Comparison of ENCODE assay signal across 1 cellular context in the genomic region with DNA sequence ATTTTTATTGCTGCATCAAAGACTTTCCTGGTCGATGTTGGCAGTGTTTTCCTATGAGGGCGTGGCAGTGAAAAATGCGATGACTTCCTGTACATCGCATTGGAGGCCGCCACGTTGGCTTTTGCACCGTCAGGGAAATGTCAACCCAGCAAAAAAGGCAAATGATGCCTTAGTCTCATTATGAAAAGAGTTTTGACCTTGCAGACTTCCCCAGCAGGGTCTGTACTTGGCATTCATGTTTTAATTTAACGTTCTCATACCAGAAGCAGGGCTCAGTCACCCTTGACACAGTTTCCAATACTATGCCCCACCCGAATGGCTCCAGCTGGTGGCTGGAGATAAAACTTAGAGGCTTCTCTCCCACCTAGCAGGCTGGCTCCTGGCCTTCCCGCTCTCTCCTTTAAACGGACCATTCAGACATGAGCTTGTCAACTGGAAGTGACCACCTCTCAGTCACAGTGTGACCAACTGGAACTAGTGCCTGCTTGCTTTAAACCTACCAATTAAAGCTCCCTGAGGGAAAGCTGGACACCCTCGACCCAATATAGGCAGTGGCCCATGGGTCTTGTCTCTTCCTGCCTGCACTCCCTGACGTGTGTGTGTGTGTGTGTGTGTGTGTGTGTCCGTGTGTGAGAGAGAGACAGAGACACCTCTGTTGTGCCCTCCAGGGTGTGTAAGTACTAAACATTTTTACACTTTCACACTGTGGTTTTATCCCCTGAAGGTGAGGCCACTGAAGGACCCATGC.
TF ChIP-seq lines count a peak whose summit lies in the region.

No MANE protein-coding gene starts in this region.

TF ChIP-seq in K562, 482 proteins besides CTCF, POLR2A, EP300 and RAD21 (continued from another document and continues in another):
- TF ChIP-seq SRSF7 (optimal IDR thresholded peaks at IDR 0.05; ENCODE audit: low read depth, low read length) (no peak), ZNF143 (CRISPR knock-in tag; IDR thresholded peaks at IDR 0.05) (no peak), MYC (IDR thresholded peaks at IDR 0.05; ENCODE audit: low read depth, low read length) (peak; percentile 86), MYC (CRISPR knock-in tag; IDR thresholded peaks at IDR 0.05; ENCODE audit: borderline replicate concordance, low read depth) (no peak), HDAC2 (IDR thresholded peaks at IDR 0.05) (peak; percentile 68; the same call in 1 of the 2 replicates), ZNF444 (CRISPR knock-in tag; IDR thresholded peaks at IDR 0.05) (no peak), TCF3 (CRISPR knock-in tag; IDR thresholded peaks at IDR 0.05) (peak; percentile 97), ZNF140 (CRISPR knock-in tag; IDR thresholded peaks at IDR 0.05) (no peak), TBP (optimal IDR thresholded peaks at IDR 0.05; ENCODE audit: low read depth, low read length) (peak; percentile 81), HSF4 (CRISPR knock-in tag; IDR thresholded peaks at IDR 0.05; ENCODE audit: borderline replicate concordance) (no peak), MAFK (IDR thresholded peaks at IDR 0.05; ENCODE audit: low read length) (peak; percentile 62; the same call in 1 of the 2 replicates), KDM4B (IDR thresholded peaks at IDR 0.05; ENCODE audit: borderline replicate concordance in 2 of 2, low read depth in 1 of 2) (no peak), ELF4 (CRISPR knock-in tag; IDR thresholded peaks at IDR 0.05) (peak; percentile 21; the same call in 1 of the 2 replicates), KDM2B (CRISPR knock-in tag; IDR thresholded peaks at IDR 0.05) (0 out of 2 replicates have a peak, but pooled peaks have one; percentile 10), BRCA1 (IDR thresholded peaks at IDR 0.05) (no peak), BRCA1 (CRISPR knock-in tag; IDR thresholded peaks at IDR 0.05) (no peak), SOX6 (IDR thresholded peaks at IDR 0.05) (peak; percentile 87), ZNF197 (CRISPR knock-in tag; IDR thresholded peaks at IDR 0.05; ENCODE audit: low read depth) (peak; percentile 85), GABPB1 (CRISPR knock-in tag; IDR thresholded peaks at IDR 0.05) (no peak; the same call in 1 of the 2 replicates), ARID1B (IDR thresholded peaks at IDR 0.05) (peak; percentile 97), LARP7 (IDR thresholded peaks at IDR 0.05) (no peak), SLC30A9 (CRISPR knock-in tag; IDR thresholded peaks at IDR 0.05) (no peak), SP2 (IDR thresholded peaks at IDR 0.05; ENCODE audit: extremely low read depth, low read depth, low read length, poor library complexity, severe bottlenecking) (no peak), ZNF696 (CRISPR knock-in tag; conservative IDR thresholded peaks at IDR 0.05) (no peak)
- TF ChIP-seq, protein P1, sequence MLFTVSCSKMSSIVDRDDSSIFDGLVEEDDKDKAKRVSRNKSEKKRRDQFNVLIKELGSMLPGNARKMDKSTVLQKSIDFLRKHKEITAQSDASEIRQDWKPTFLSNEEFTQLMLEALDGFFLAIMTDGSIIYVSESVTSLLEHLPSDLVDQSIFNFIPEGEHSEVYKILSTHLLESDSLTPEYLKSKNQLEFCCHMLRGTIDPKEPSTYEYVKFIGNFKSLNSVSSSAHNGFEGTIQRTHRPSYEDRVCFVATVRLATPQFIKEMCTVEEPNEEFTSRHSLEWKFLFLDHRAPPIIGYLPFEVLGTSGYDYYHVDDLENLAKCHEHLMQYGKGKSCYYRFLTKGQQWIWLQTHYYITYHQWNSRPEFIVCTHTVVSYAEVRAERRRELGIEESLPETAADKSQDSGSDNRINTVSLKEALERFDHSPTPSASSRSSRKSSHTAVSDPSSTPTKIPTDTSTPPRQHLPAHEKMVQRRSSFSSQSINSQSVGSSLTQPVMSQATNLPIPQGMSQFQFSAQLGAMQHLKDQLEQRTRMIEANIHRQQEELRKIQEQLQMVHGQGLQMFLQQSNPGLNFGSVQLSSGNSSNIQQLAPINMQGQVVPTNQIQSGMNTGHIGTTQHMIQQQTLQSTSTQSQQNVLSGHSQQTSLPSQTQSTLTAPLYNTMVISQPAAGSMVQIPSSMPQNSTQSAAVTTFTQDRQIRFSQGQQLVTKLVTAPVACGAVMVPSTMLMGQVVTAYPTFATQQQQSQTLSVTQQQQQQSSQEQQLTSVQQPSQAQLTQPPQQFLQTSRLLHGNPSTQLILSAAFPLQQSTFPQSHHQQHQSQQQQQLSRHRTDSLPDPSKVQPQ (CRISPR knock-in tag; IDR thresholded peaks at IDR 0.05; ENCODE audit: borderline replicate concordance), result 0 out of 2 replicates have a peak, but pooled peaks have one; percentile 71
- TF ChIP-seq, protein P2, sequence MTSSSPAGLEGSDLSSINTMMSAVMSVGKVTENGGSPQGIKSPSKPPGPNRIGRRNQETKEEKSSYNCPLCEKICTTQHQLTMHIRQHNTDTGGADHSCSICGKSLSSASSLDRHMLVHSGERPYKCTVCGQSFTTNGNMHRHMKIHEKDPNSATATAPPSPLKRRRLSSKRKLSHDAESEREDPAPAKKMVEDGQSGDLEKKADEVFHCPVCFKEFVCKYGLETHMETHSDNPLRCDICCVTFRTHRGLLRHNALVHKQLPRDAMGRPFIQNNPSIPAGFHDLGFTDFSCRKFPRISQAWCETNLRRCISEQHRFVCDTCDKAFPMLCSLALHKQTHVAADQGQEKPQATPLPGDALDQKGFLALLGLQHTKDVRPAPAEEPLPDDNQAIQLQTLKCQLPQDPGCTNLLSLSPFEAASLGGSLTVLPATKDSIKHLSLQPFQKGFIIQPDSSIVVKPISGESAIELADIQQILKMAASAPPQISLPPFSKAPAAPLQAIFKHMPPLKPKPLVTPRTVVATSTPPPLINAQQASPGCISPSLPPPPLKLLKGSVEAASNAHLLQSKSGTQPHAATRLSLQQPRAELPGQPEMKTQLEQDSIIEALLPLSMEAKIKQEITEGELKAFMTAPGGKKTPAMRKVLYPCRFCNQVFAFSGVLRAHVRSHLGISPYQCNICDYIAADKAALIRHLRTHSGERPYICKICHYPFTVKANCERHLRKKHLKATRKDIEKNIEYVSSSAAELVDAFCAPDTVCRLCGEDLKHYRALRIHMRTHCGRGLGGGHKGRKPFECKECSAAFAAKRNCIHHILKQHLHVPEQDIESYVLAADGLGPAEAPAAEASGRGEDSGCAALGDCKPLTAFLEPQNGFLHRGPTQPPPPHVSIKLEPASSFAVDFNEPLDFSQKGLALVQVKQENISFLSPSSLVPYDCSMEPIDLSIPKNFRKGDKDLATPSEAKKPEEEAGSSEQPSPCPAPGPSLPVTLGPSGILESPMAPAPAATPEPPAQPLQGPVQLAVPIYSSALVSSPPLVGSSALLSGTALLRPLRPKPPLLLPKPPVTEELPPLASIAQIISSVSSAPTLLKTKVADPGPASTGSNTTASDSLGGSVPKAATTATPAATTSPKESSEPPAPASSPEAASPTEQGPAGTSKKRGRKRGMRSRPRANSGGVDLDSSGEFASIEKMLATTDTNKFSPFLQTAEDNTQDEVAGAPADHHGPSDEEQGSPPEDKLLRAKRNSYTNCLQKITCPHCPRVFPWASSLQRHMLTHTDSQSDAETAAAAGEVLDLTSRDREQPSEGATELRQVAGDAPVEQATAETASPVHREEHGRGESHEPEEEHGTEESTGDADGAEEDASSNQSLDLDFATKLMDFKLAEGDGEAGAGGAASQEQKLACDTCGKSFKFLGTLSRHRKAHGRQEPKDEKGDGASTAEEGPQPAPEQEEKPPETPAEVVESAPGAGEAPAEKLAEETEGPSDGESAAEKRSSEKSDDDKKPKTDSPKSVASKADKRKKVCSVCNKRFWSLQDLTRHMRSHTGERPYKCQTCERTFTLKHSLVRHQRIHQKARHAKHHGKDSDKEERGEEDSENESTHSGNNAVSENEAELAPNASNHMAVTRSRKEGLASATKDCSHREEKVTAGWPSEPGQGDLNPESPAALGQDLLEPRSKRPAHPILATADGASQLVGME (CRISPR knock-in tag; IDR thresholded peaks at IDR 0.05), result no peak
- TF ChIP-seq, protein P3, sequence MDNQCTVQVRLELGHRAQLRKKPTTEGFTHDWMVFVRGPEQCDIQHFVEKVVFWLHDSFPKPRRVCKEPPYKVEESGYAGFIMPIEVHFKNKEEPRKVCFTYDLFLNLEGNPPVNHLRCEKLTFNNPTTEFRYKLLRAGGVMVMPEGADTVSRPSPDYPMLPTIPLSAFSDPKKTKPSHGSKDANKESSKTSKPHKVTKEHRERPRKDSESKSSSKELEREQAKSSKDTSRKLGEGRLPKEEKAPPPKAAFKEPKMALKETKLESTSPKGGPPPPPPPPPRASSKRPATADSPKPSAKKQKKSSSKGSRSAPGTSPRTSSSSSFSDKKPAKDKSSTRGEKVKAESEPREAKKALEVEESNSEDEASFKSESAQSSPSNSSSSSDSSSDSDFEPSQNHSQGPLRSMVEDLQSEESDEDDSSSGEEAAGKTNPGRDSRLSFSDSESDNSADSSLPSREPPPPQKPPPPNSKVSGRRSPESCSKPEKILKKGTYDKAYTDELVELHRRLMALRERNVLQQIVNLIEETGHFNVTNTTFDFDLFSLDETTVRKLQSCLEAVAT (IDR thresholded peaks at IDR 0.05), result peak; percentile 51 to 59; a peak in 2 of 4 replicates
- TF ChIP-seq, protein P4, sequence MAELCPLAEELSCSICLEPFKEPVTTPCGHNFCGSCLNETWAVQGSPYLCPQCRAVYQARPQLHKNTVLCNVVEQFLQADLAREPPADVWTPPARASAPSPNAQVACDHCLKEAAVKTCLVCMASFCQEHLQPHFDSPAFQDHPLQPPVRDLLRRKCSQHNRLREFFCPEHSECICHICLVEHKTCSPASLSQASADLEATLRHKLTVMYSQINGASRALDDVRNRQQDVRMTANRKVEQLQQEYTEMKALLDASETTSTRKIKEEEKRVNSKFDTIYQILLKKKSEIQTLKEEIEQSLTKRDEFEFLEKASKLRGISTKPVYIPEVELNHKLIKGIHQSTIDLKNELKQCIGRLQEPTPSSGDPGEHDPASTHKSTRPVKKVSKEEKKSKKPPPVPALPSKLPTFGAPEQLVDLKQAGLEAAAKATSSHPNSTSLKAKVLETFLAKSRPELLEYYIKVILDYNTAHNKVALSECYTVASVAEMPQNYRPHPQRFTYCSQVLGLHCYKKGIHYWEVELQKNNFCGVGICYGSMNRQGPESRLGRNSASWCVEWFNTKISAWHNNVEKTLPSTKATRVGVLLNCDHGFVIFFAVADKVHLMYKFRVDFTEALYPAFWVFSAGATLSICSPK (IDR thresholded peaks at IDR 0.05; ENCODE audit: borderline replicate concordance), result no peak
- TF ChIP-seq, protein P5, sequence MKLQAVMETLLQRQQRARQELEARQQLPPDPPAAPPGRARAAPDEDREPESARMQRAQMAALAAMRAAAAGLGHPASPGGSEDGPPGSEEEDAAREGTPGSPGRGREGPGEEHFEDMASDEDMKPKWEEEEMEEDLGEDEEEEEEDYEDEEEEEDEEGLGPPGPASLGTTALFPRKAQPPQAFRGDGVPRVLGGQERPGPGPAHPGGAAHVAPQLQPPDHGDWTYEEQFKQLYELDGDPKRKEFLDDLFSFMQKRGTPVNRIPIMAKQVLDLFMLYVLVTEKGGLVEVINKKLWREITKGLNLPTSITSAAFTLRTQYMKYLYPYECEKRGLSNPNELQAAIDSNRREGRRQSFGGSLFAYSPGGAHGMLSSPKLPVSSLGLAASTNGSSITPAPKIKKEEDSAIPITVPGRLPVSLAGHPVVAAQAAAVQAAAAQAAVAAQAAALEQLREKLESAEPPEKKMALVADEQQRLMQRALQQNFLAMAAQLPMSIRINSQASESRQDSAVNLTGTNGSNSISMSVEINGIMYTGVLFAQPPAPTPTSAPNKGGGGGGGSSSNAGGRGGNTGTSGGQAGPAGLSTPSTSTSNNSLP (IDR thresholded peaks at IDR 0.05; ENCODE audit: borderline replicate concordance, low read depth, low read length), result 0 out of 2 replicates have a peak, but pooled peaks have one; percentile 50
- TF ChIP-seq, protein P6, sequence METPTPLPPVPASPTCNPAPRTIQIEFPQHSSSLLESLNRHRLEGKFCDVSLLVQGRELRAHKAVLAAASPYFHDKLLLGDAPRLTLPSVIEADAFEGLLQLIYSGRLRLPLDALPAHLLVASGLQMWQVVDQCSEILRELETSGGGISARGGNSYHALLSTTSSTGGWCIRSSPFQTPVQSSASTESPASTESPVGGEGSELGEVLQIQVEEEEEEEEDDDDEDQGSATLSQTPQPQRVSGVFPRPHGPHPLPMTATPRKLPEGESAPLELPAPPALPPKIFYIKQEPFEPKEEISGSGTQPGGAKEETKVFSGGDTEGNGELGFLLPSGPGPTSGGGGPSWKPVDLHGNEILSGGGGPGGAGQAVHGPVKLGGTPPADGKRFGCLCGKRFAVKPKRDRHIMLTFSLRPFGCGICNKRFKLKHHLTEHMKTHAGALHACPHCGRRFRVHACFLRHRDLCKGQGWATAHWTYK (CRISPR knock-in tag; IDR thresholded peaks at IDR 0.05), result 0 out of 2 replicates have a peak, but pooled peaks have one; percentile 25
- TF ChIP-seq, protein P7, sequence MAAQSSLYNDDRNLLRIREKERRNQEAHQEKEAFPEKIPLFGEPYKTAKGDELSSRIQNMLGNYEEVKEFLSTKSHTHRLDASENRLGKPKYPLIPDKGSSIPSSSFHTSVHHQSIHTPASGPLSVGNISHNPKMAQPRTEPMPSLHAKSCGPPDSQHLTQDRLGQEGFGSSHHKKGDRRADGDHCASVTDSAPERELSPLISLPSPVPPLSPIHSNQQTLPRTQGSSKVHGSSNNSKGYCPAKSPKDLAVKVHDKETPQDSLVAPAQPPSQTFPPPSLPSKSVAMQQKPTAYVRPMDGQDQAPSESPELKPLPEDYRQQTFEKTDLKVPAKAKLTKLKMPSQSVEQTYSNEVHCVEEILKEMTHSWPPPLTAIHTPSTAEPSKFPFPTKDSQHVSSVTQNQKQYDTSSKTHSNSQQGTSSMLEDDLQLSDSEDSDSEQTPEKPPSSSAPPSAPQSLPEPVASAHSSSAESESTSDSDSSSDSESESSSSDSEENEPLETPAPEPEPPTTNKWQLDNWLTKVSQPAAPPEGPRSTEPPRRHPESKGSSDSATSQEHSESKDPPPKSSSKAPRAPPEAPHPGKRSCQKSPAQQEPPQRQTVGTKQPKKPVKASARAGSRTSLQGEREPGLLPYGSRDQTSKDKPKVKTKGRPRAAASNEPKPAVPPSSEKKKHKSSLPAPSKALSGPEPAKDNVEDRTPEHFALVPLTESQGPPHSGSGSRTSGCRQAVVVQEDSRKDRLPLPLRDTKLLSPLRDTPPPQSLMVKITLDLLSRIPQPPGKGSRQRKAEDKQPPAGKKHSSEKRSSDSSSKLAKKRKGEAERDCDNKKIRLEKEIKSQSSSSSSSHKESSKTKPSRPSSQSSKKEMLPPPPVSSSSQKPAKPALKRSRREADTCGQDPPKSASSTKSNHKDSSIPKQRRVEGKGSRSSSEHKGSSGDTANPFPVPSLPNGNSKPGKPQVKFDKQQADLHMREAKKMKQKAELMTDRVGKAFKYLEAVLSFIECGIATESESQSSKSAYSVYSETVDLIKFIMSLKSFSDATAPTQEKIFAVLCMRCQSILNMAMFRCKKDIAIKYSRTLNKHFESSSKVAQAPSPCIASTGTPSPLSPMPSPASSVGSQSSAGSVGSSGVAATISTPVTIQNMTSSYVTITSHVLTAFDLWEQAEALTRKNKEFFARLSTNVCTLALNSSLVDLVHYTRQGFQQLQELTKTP (IDR thresholded peaks at IDR 0.05; ENCODE audit: low read depth in 1 of 2, partially characterized antibody in 2 of 2), result peak; percentile 67 to 74
- TF ChIP-seq, protein P8, sequence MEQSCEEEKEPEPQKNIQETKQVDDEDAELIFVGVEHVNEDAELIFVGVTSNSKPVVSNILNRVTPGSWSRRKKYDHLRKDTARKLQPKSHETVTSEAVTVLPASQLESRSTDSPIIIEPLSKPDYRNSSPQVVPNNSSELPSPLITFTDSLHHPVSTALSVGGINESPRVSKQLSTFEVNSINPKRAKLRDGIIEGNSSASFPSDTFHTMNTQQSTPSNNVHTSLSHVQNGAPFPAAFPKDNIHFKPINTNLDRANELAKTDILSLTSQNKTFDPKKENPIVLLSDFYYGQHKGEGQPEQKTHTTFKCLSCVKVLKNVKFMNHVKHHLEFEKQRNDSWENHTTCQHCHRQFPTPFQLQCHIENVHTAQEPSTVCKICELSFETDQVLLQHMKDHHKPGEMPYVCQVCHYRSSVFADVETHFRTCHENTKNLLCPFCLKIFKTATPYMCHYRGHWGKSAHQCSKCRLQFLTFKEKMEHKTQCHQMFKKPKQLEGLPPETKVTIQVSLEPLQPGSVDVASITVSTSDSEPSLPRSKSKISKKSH (CRISPR knock-in tag; IDR thresholded peaks at IDR 0.05), result no peak
